Comparison of ENCODE assay signal across 8 cellular contexts in the genomic region with DNA sequence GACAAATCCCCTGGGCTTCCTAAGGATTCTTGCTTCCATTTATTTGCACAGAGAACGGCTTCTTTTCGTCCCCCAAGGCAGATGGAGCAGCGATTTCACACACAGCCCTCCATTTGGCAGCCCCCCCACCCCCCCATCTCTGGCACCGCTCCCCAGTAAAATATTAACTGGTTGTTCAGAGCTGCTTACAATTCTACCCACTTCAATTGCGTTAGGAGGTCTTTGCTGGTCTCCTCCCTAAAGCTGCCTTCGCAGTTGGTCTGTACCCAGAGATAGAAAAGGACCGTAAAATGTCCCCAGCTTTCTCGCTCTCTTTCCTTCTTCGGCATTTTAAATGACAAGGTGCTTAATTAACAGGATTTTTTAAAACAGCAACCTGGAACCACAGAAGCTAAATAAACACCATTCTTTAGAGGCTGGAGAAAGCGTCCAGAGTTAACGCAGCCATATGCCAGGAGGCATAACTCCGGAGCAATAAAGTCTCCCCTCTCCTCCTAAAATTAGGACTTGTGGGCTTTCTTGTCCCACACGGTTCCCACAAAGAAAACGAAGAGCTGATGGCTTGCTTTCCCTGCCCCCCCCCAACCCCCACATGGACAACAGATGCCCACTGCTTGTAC. TPM values are rescaled to one million over a fixed set of nuclear protein-coding genes. Genes with fewer than 3 reads are reported as not detected.
A peak's percentile ranks its signal among the peaks of the same experiment; 100 is the strongest.
DNase-seq lines count a peak whose midpoint lies in the region; TF ChIP-seq lines count a peak whose summit lies in the region.

No MANE protein-coding gene starts in this region.

- H3K27ac ChIP-seq in DOHH2 (ENCODE audit: low read depth, low read length) (peak overlapping the region; percentile 93), Peyer's patch (peak overlapping the region; percentile 87 to 99 (median 96)), esophagus squamous epithelium (peak overlapping the region; percentile 97 to 100 (median 100))

- H3K36me3 ChIP-seq in DOHH2 (ENCODE audit: control insufficient read depth, low read length) (peaks cover 27% of the 10 kb centered on the region), Peyer's patch (no peaks in the 10 kb centered on the region), esophagus squamous epithelium (no peaks in the 10 kb centered on the region)

- TF ChIP-seq CTCF in DOHH2 (IDR thresholded peaks at IDR 0.05; ENCODE audit: low read depth, low read length, poor library complexity, severe bottlenecking) (no peak), Peyer's patch (IDR thresholded peaks at IDR 0.05) (no peak), esophagus squamous epithelium (IDR thresholded peaks at IDR 0.05) (peak in 1 of 6 experiments; percentile 3)

- 32 to 44% methylated on average over 12 to 13 of the region's 14 CpGs for WGBS in esophagus squamous epithelium, 2 donors

- H3K4me1 ChIP-seq in DOHH2 (ENCODE audit: control insufficient read depth, low read length) = peaks cover 76% of the 10 kb centered on the region
- peaks cover 20 to 77% (median 55%) of the 10 kb centered on the region in 4 donors for H3K4me1 ChIP-seq in Peyer's patch
- H3K4me1 ChIP-seq in esophagus squamous epithelium = peaks cover 78 to 94% (median 86%) of the 10 kb centered on the region in 3 donors

- H3K79me2 ChIP-seq in DOHH2 (ENCODE audit: control insufficient read depth, low read length) = peaks cover 78% of the 10 kb centered on the region

- TF ChIP-seq POLR2A in Peyer's patch (IDR thresholded peaks at IDR 0.05) (no peak), esophagus squamous epithelium (IDR thresholded peaks at IDR 0.05) (no peak)

- peak overlapping the region; percentile 92 for H3K4me2 ChIP-seq in DOHH2 (ENCODE audit: low read length)

- DNase-seq in Peyer's patch (no peak), esophagus squamous epithelium (lab: John Stamatoyannopoulos, UW) (no peak), pons (ENCODE audit: low spot score) (peak; percentile 68), KBM-7 (no peak), cerebellar cortex (ENCODE audit: low spot score) (no peak), dedifferentiated amniotic fluid mesenchymal stem cell (ENCODE audit: extremely low spot score) (no peak)
- DNase-seq in central memory CD4-positive, alpha-beta T cell = no peak

- H3K9me3 ChIP-seq in DOHH2 (ENCODE audit: control insufficient read depth, insufficient read depth, low read length) (no peaks in the 10 kb centered on the region), Peyer's patch (no peaks in the 10 kb centered on the region), esophagus squamous epithelium (no peaks in the 10 kb centered on the region)

- no peaks in the 10 kb centered on the region for H4K20me1 ChIP-seq in DOHH2 (ENCODE audit: control insufficient read depth, insufficient read depth, low read depth, low read length)

- H3K9me2 ChIP-seq in DOHH2 (replicated peaks; ENCODE audit: control insufficient read depth, low read length) = no peaks in the 10 kb centered on the region

- intact Hi-C loops in esophagus squamous epithelium (cut with DNase I) = loop anchor here (5.0 kb wide), 1 partner anchor 41 kb away; no protein-coding TSS in a partner anchor

- peaks cover 24% of the 10 kb centered on the region for H3F3A ChIP-seq in DOHH2 (ENCODE audit: control insufficient read depth, insufficient read depth)

- in situ Hi-C loops in KBM-7 (cut with MboI; ENCODE audit: low pct_unique_long_range_greater_than_20kb, low sequenced_read_pairs) = no loop called here

- H3K4me3 ChIP-seq in DOHH2 (ENCODE audit: low read length) (peak overlapping the region; percentile 89), Peyer's patch (peak overlapping the region in 2 of 4 donors; percentile 33 to 38), esophagus squamous epithelium (peak overlapping the region in 3 of 4 donors; percentile 18 to 47 (median 27))

- H3K27me3 ChIP-seq in DOHH2 (ENCODE audit: control insufficient read depth, low read length) = no peaks in the 10 kb centered on the region
- H3K27me3 ChIP-seq in Peyer's patch = no peaks in the 10 kb centered on the region
- no peaks in the 10 kb centered on the region for H3K27me3 ChIP-seq in esophagus squamous epithelium

RNA-seq across cellular contexts. Expression of gene ZMYND8, which starts 1.7 kb away (rescaled TPM):
- total RNA-seq in Peyer's patch = 100 to 1,000 TPM in 1 of 4 donors, 10 to 100 TPM in 3; 51.3 to 106 (median 94.0) TPM
- total RNA-seq in esophagus squamous epithelium = 10 to 100 TPM; 21.5 to 26.3 (median 24.3) TPM
